In the genomic region with DNA sequence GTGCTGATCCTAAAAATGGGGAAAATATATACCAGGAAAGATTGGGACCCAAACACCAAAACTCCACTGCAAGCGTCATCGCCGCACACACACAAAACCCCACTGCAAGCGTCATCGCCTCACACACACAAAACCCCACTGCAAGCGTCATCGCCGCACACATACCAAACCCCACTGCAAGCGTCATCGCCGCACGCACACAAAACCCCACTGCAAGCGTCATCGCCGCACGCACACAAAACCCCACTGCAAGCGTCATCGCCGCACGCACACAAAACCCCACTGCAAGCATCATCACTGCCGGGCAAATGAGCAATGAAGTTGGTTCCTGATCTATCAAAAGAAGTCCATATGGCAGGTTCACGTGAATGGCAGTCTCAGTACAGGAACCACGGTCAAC, we compare ENCODE assay signal across 28 cellular contexts.
"Had no signal": no experiment of that assay in that cellular context is flagged by ENCODE, and none has a peak within 500 bp of the region (broad histone marks: within the 10 kb centered on the region; RNA-seq: fewer than 3 reads in every experiment).

No MANE protein-coding gene starts in this region.

- H3K9me3 ChIP-seq: stomach, suprapubic skin, testis, thoracic aorta, thyroid gland, tibial artery, tibial nerve, transverse colon, upper lobe of left lung, upper lobe of right lung, uterus, vagina had no signal

- H3K4me1 Mint-ChIP-seq: stimulated activated naive B cell treated with anti-CD40 and anti-IgM and Interleukin-4, amounts not matched to agents 10 μg/mL and 1 μg/mL and 100 μg/mL, for 72 hours had no signal

- H3K27ac Mint-ChIP-seq: stimulated activated effector memory CD8-positive, alpha-beta T cell treated with anti-CD3 and anti-CD28 coated beads, Interleukin-12 subunit alpha, Interleukin-12 subunit beta, amount 100 ng/mL, for 72 hours; stimulated activated naive B cell treated with anti-CD40 and anti-IgM and Interleukin-4, amounts not matched to agents 10 μg/mL and 1 μg/mL and 100 μg/mL, for 72 hours; stimulated activated naive CD8-positive, alpha-beta T cell treated with anti-CD3 and anti-CD28 coated beads, Interleukin-15, Interleukin-2, amounts not matched to agents 100 ng/mL and 50 ng/mL, for 24 hours; type B pancreatic cell had no signal

- H3K9me3 Mint-ChIP-seq: stimulated activated effector memory CD8-positive, alpha-beta T cell treated with anti-CD3 and anti-CD28 coated beads, Interleukin-12 subunit alpha, Interleukin-12 subunit beta, amount 100 ng/mL, for 72 hours; stimulated activated naive CD8-positive, alpha-beta T cell treated with anti-CD3 and anti-CD28 coated beads, Interleukin-15, amount 100 ng/mL, for 72 hours; stimulated activated naive CD8-positive, alpha-beta T cell treated with anti-CD3 and anti-CD28 coated beads, Interleukin-15, Interleukin-2, amounts not matched to agents 100 ng/mL and 50 ng/mL, for 24 hours; type B pancreatic cell had no signal

- H3K4me1 ChIP-seq: stomach, suprapubic skin, testis, thyroid gland, tibial artery, tibial nerve, transverse colon, upper lobe of left lung, upper lobe of right lung, uterus, vagina had no signal

- H3K4me3 ChIP-seq: stomach, suprapubic skin, testis, thoracic aorta, thyroid gland, tibial artery, tibial nerve, transverse colon, upper lobe of left lung, upper lobe of right lung, uterus, vagina had no signal

- H3K36me3 ChIP-seq: thoracic aorta, thyroid gland, transverse colon, upper lobe of right lung, uterus had no signal

- H3K36me3 Mint-ChIP-seq: stimulated activated effector memory CD8-positive, alpha-beta T cell treated with anti-CD3 and anti-CD28 coated beads, Interleukin-12 subunit alpha, Interleukin-12 subunit beta, amount 100 ng/mL, for 72 hours had no signal

- ATAC-seq: stimulated activated effector memory CD8-positive, alpha-beta T cell treated with anti-CD3 and anti-CD28 coated beads, Interleukin-12 subunit alpha, Interleukin-12 subunit beta, amount 100 ng/mL, for 72 hours; stimulated activated naive B cell treated with anti-CD40 and anti-IgM and Interleukin-4, amounts not matched to agents 10 μg/mL and 1 μg/mL and 100 μg/mL, for 72 hours; stimulated activated naive CD8-positive, alpha-beta T cell treated with anti-CD3 and anti-CD28 coated beads, Interleukin-15, amount 100 ng/mL, for 72 hours; stimulated activated naive CD8-positive, alpha-beta T cell treated with anti-CD3 and anti-CD28 coated beads, Interleukin-15, Interleukin-2, amounts not matched to agents 100 U/mL and 50 U/mL, for 24 hours; upper lobe of right lung had no signal

- H3K27ac ChIP-seq: stomach, suprapubic skin, testis, thoracic aorta, thyroid gland, tibial artery, tibial nerve, transverse colon, upper lobe of left lung, upper lobe of right lung, uterus, vagina had no signal

- H3K27me3 Mint-ChIP-seq: stimulated activated naive B cell treated with anti-CD40 and anti-IgM and Interleukin-4, amounts not matched to agents 10 μg/mL and 1 μg/mL and 100 μg/mL, for 72 hours; stimulated activated naive CD8-positive, alpha-beta T cell treated with anti-CD3 and anti-CD28 coated beads, Interleukin-15, amount 100 ng/mL, for 72 hours; stimulated activated naive CD8-positive, alpha-beta T cell treated with anti-CD3 and anti-CD28 coated beads, Interleukin-15, Interleukin-2, amounts not matched to agents 100 ng/mL and 50 ng/mL, for 24 hours; type B pancreatic cell had no signal

- H3K27me3 ChIP-seq: stomach, suprapubic skin, testis, thyroid gland, tibial artery, tibial nerve, transverse colon, upper lobe of left lung, upper lobe of right lung, uterus, vagina had no signal

- DNase-seq: stimulated activated CD4-positive, alpha-beta T cell treated with anti-CD3 and anti-CD28 coated beads, Interleukin-2, amount 100 ng/mL, for 24 hours; stimulated activated CD4-positive, alpha-beta T cell treated with anti-CD3 and anti-CD28 coated beads, Interleukin-2, amount 100 ng/mL, for 48 hours; stimulated activated CD4-positive, alpha-beta T cell treated with anti-CD3 and anti-CD28 coated beads, Interleukin-4, amount 100 ng/mL, for 1 hour; stimulated activated CD4-positive, alpha-beta T cell treated with anti-CD3 and anti-CD28 coated beads, Interleukin-4, amount 100 ng/mL, for 24 hours; stimulated activated CD4-positive, alpha-beta T cell treated with anti-CD3 and anti-CD28 coated beads, Interleukin-4, amount 100 ng/mL, for 4 hours; stimulated activated CD8-positive, alpha-beta memory T cell treated with anti-CD3 and anti-CD28 coated beads, Interleukin-4, amount 100 ng/mL, for 48 hours; stimulated activated naive B cell treated with anti-CD40 and anti-IgM and Interleukin-4, amounts not matched to agents 10 μg/mL and 1 μg/mL and 100 μg/mL, for 72 hours; stimulated activated naive CD4-positive, alpha-beta T cell; stimulated activated naive CD4-positive, alpha-beta T cell treated with Interleukin-2 at 50 U/mL for 16 hours; stimulated activated naive CD8-positive, alpha-beta T cell treated with anti-CD3 and anti-CD28 coated beads, Interleukin-15, amount 100 ng/mL, for 72 hours; stimulated activated naive CD8-positive, alpha-beta T cell treated with anti-CD3 and anti-CD28 coated beads, Interleukin-15, Interleukin-2, amounts not matched to agents 100 U/mL and 50 U/mL, for 24 hours; stomach; substantia nigra; testis; thyroid gland; tibial artery; transverse colon; trophoblast cell; upper lobe of right lung; uterus had no signal

- H3K4me3 Mint-ChIP-seq: stimulated activated effector memory CD8-positive, alpha-beta T cell treated with anti-CD3 and anti-CD28 coated beads, Interleukin-12 subunit alpha, Interleukin-12 subunit beta, amount 100 ng/mL, for 72 hours; stimulated activated naive B cell treated with anti-CD40 and anti-IgM and Interleukin-4, amounts not matched to agents 10 μg/mL and 1 μg/mL and 100 μg/mL, for 72 hours; stimulated activated naive CD8-positive, alpha-beta T cell treated with anti-CD3 and anti-CD28 coated beads, Interleukin-15, amount 100 ng/mL, for 72 hours; stimulated activated naive CD8-positive, alpha-beta T cell treated with anti-CD3 and anti-CD28 coated beads, Interleukin-15, Interleukin-2, amounts not matched to agents 100 ng/mL and 50 ng/mL, for 24 hours; type B pancreatic cell had no signal
